Comparison of ENCODE assay signal across 24 cellular contexts in the genomic region with DNA sequence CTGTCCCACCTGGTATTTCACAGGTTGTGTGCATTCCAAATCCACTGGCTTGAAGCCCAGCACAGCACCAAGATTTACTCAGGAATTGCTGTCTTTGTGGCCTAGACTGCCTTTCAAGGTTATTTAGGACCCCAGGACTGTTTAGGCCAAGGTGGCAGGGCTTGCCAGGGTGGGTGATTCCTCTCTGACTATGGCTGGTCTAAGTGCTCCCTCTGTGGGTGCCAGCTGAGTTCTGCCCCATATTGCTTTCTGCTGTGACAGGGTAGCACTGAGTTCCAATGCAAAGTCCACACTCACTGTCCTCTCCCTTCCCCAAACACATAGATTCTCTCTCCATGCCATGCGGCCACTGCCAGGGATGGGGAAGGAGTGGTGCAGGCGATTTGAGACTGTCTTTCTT.
"Had no signal": no experiment of that assay in that cellular context is flagged by ENCODE, and none has a peak within 500 bp of the region (broad histone marks: within the 10 kb centered on the region; RNA-seq: fewer than 3 reads in every experiment).

No MANE protein-coding gene starts in this region.

- H3K4me3 ChIP-seq: esophagus muscularis mucosa, gastrocnemius medialis, sigmoid colon, smooth muscle cell, testis, vagina had no signal

- H3K27me3 ChIP-seq: esophagus muscularis mucosa, gastrocnemius medialis, sigmoid colon, testis, vagina had no signal

- H3K4me2 ChIP-seq: smooth muscle cell had no signal

- FAIRE-seq: colon had no signal

- H3K9me3 ChIP-seq: gastrocnemius medialis, sigmoid colon, testis, vagina had no signal

- ATAC-seq: activated CD4-positive, CD25-positive, alpha-beta regulatory T cell treated with anti-CD3 and anti-CD28 coated beads, Interleukin-2, amount 50 U/mL, for 24 hours; activated naive CD8-positive, alpha-beta T cell treated with anti-CD3 and anti-CD28 coated beads, Interleukin-2, amount 50 U/mL, for 24 hours; effector memory CD8-positive, alpha-beta T cell; gastrocnemius medialis; left ventricle myocardium superior; natural killer cell; stimulated activated naive B cell treated with anti-CD40 and anti-IgM and Interleukin-4, amounts not matched to agents 10 μg/mL and 1 μg/mL and 100 μg/mL, for 72 hours had no signal

- H3K36me3 ChIP-seq: esophagus muscularis mucosa, gastrocnemius medialis, sigmoid colon, vagina had no signal

- H3K27ac ChIP-seq: esophagus muscularis mucosa, gastrocnemius medialis, sigmoid colon, testis, vagina had no signal

- H3K4me1 ChIP-seq: esophagus muscularis mucosa, gastrocnemius medialis, sigmoid colon, testis, vagina had no signal

- DNase-seq: activated CD4-positive, alpha-beta memory T cell treated with anti-CD3 and anti-CD28 coated beads, Interleukin-2, amount 10 ng/mL, durations not matched to agents 7 days and 5 days; activated CD4-positive, alpha-beta T cell treated with anti-CD3 and anti-CD28 coated beads, Interleukin-2, amount 10 ng/mL, durations not matched to agents 24 days and 14 days; activated effector memory CD4-positive, alpha-beta T cell treated with anti-CD3 and anti-CD28 coated beads, Interleukin-2, amount 50 U/mL, for 16 hours; activated naive CD4-positive, alpha-beta T cell treated with anti-CD3 and anti-CD28 coated beads, Interleukin-2, amount 50 U/mL, for 16 hours; activated naive CD8-positive, alpha-beta T cell treated with anti-CD3 and anti-CD28 coated beads, Interleukin-2, amount 50 U/mL, for 24 hours; effector memory CD8-positive, alpha-beta T cell; gastrocnemius medialis; hippocampal formation; kidney glomerular epithelial cell; left ventricle myocardium superior; mammary epithelial cell; midbrain; natural killer cell; retina; sigmoid colon; stimulated activated CD4-positive, alpha-beta T cell treated with anti-CD3 and anti-CD28 coated beads, Interleukin-15, amount 100 ng/mL, for 24 hours; stimulated activated naive B cell treated with anti-CD40 and anti-IgM and Interleukin-4, amounts not matched to agents 10 μg/mL and 1 μg/mL and 100 μg/mL, for 72 hours; testis; trophoblast cell had no signal
